8 cellular contexts compared by ENCODE assay signal in the genomic region with DNA sequence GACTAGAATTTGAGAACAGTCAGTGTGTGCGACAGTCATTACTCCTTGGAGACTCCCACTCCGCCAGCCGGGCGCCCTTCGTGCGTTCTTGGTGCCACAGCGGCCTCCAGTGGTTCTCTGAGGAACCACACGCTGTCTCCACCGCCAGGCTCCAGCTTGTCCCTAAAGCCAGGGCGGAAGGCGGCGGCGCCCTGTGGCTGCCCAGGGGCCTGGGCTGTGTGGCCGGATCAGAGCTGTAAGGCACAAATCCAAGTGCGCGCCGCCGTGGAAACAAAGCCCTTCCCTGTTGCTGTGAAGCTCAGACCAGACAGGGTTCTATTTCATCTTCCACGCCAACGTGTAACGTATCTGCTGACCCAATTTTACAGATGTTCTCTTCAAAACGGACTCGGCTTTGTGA. TPM values are rescaled to one million over a fixed set of nuclear protein-coding genes. Genes with fewer than 3 reads are reported as not detected.
DNase-seq lines count a peak whose midpoint lies in the region; ATAC-seq, FAIRE-seq and TF ChIP-seq lines count a peak whose summit lies in the region.

No MANE protein-coding gene starts in this region.

- WGBS in right cardiac atrium: 6% methylated on average over 23 of the region's 23 CpGs
- WGBS in sigmoid colon, 2 donors: 10 to 13% methylated on average over 23 of the region's 23 CpGs

- H3K9me3 ChIP-seq in right cardiac atrium (ENCODE audit: control insufficient read depth, low read length) (no peaks in the 10 kb centered on the region), sigmoid colon (no peaks in the 10 kb centered on the region)

- no peak for TF ChIP-seq EP300 in sigmoid colon (IDR thresholded peaks at IDR 0.05)

- intact Hi-C loops in right cardiac atrium (cut with DNase I) (no loop called here), sigmoid colon (cut with DNase I) (loop anchor here (2.0 kb wide), 1 partner anchor 1422 kb away; no protein-coding TSS in a partner anchor)

- H3K4me1 ChIP-seq in right cardiac atrium (ENCODE audit: control insufficient read depth, insufficient read depth, low read length) (no peaks in the 10 kb centered on the region), sigmoid colon (no peaks in the 10 kb centered on the region)

- FAIRE-seq in GM12892 (lab: Jason Lieb, UNC): peak; percentile 65

- peak; percentile 94 for ATAC-seq in HG02759 (IDR thresholded peaks at IDR 0.05; ENCODE audit: unreplicated experiment)
- peak; percentile 96 to 97 for ATAC-seq in right cardiac atrium
- ATAC-seq in GM18520 (IDR thresholded peaks at IDR 0.05; ENCODE audit: unreplicated experiment): no peak

- peak; percentile 44 for DNase-seq in GM12892 (ENCODE audit: insufficient read length)
- peak; percentile 8 for DNase-seq in NCI-H1436 treated with DMSO at 0.1 percent for 48 hours (lab: John Stamatoyannopoulos, UW)
- DNase-seq in T-helper 1 cell: peak; percentile 14 to 49 (median 40)
- DNase-seq in amniotic epithelial cell (ENCODE audit: low read depth): peak; percentile 23
- DNase-seq in right cardiac atrium: peak; percentile 83 to 93 (median 92)
- DNase-seq in sigmoid colon: peak; percentile 80

- peak; percentile 50 to 72 (median 60) for TF ChIP-seq CTCF in sigmoid colon (IDR thresholded peaks at IDR 0.05)

- H3K4me3 ChIP-seq in right cardiac atrium (ENCODE audit: low read length) (no peak overlapping the region), sigmoid colon (no peak overlapping the region)

- H3K27me3 ChIP-seq in right cardiac atrium (ENCODE audit: control insufficient read depth, insufficient read depth) (no peaks in the 10 kb centered on the region), sigmoid colon (no peaks in the 10 kb centered on the region)

- TF ChIP-seq POLR2A in GM12892 (IDR thresholded peaks at IDR 0.05; ENCODE audit: low read depth, low read length) (no peak), sigmoid colon (IDR thresholded peaks at IDR 0.05) (no peak)

- no peaks in the 10 kb centered on the region for H3K36me3 ChIP-seq in sigmoid colon

- H3K27ac ChIP-seq in right cardiac atrium (ENCODE audit: low read length): no peak overlapping the region
- H3K27ac ChIP-seq in sigmoid colon: no peak overlapping the region

RNA-seq across cellular contexts. Expression of a gene that starts 34.1 kb away (rescaled TPM):
- polyA plus RNA-seq in GM12892 (2012; ENCODE audit: missing spikeins): 52.7 TPM
- total RNA-seq in right cardiac atrium: 100 to 1,000 TPM in 3 of 4 donors, 10 to 100 TPM in 1; 89.7 to 107 (median 103) TPM
- polyA plus RNA-seq in right cardiac atrium: 43.8 TPM
- 10 to 100 TPM; 71.3 to 97.2 (median 89.9) TPM for total RNA-seq in sigmoid colon
- 10 to 100 TPM; 31.3 to 49.7 (median 43.8) TPM for polyA plus RNA-seq in sigmoid colon

Comparison
In these comparisons a context has a peak if more than half of its experiments do, and no peak if none do; other contexts are left out.
1. DNase-seq: peak in every context shown above with its lines; median percentile 92 in right cardiac atrium; 80 in sigmoid colon; 44 in GM12892; 40 in T-helper 1 cell; 23 in amniotic epithelial cell; 8 in NCI-H1436 treated with DMSO at 0.1 percent for 48 hours.